Comparison of ENCODE assay signal across 32 cellular contexts in the genomic region with DNA sequence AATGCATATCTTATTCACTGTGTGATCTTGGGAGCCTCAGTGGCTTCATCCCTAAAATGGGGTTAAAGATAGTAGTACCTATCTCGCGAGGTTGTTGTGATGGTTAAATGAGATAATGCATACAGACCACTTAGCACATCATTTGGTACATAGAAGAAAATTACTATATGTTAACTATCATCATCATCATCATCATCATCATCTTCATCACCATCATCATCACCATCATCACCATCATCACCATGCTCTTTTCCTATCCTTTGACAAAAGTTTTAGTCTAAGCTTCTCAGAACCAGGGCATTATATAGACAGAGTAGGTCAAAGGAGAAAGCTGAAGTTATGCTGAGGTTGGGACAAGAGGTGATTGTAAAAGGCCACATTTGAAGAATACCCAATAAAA.
"Had no signal": no experiment of that assay in that cellular context is flagged by ENCODE, and none has a peak within 500 bp of the region (broad histone marks: within the 10 kb centered on the region; RNA-seq: fewer than 3 reads in every experiment).

No MANE protein-coding gene starts in this region.

- H3K27me3 ChIP-seq: left lung, neural progenitor cell, neutrophil, ovary, sigmoid colon, suprapubic skin, tibial artery, upper lobe of right lung had no signal

- H3K4me3 ChIP-seq: left lung, lower lobe of right lung, neural progenitor cell, ovary, prostate gland, sigmoid colon, smooth muscle cell, suprapubic skin, thoracic aorta, tibial artery, upper lobe of right lung had no signal

- DNase-seq: hypothalamus; immature natural killer cell; kidney; left colon; left lung; lower lobe of right lung; mammary epithelial cell; mesenchymal stem cell; natural killer cell; nephron progenitor cell; occipital lobe; ovary; posterior cingulate gyrus; retina; right cardiac atrium; sigmoid colon; stimulated activated CD4-positive, alpha-beta T cell treated with anti-CD3 and anti-CD28 coated beads, Interleukin-12 subunit alpha, Interleukin-12 subunit beta, amount 100 ng/mL, for 4 hours; stimulated activated CD4-positive, alpha-beta T cell treated with anti-CD3 and anti-CD28 coated beads, Interleukin-15, amount 100 ng/mL, for 24 hours; stimulated activated CD4-positive, alpha-beta T cell treated with anti-CD3 and anti-CD28 coated beads, Interleukin-2, amount 100 ng/mL, for 24 hours; stimulated activated CD4-positive, alpha-beta T cell treated with anti-CD3 and anti-CD28 coated beads, Interleukin-4, amount 100 ng/mL, for 1 hour; stimulated activated naive CD4-positive, alpha-beta T cell; tibial artery; trophoblast cell; upper lobe of right lung had no signal

- H2AFZ ChIP-seq: neural progenitor cell had no signal

- H3K9me3 ChIP-seq: left lung, lower lobe of right lung, neutrophil, ovary, prostate gland, sigmoid colon, suprapubic skin, thoracic aorta, tibial artery, upper lobe of right lung had no signal

- ATAC-seq: left colon, left lung, lower lobe of right lung, natural killer cell, right cardiac atrium, upper lobe of right lung had no signal

- H3K27ac ChIP-seq: left lung, lower lobe of right lung, neural progenitor cell, neutrophil, ovary, prostate gland, sigmoid colon, suprapubic skin, thoracic aorta, tibial artery, upper lobe of right lung had no signal

- H3K9ac ChIP-seq: neural progenitor cell had no signal

- FAIRE-seq: islet of Langerhans, kidney, urothelium cell line had no signal

- H3K4me2 ChIP-seq: neural progenitor cell, smooth muscle cell had no signal

- H3K36me3 ChIP-seq: left lung, lower lobe of right lung, neural progenitor cell, neutrophil, ovary, prostate gland, sigmoid colon, suprapubic skin, thoracic aorta, tibial artery, upper lobe of right lung had no signal

- H3K4me1 ChIP-seq: left lung, lower lobe of right lung, prostate gland, sigmoid colon, suprapubic skin, tibial artery, upper lobe of right lung had no signal
